28 cellular contexts compared by ENCODE assay signal in the genomic region with DNA sequence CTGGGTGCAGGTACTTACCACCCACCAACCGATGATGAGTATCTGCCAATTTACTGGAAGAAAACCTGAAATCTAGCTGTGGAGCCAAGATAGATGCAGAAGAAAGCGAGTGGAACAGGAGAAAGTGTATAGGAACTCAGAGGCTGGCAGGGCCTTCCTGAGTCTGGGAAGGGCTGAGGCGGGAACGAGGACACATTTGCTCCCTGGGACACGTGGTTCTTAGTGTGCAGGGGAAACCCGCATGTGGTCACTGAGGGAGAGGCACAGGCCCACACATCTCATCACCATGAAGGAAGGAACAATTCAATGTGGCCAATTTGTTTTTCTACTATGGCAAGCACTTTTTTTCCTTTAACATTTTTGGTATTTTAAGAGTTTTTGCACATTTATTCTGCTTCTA. TPM values are rescaled to one million over a fixed set of nuclear protein-coding genes. Genes with fewer than 3 reads are reported as not detected.
DNase-seq lines count a peak whose midpoint lies in the region; ATAC-seq and TF ChIP-seq lines count a peak whose summit lies in the region.
"Had no signal": no experiment of that assay in that cellular context is flagged by ENCODE, and none has a peak within 500 bp of the region (broad histone marks: within the 10 kb centered on the region; RNA-seq: fewer than 3 reads in every experiment).

No MANE protein-coding gene starts in this region.

- TF ChIP-seq CTCF in left ventricle myocardium inferior (IDR thresholded peaks at IDR 0.05; ENCODE audit: borderline replicate concordance), result no peak
- TF ChIP-seq CTCF in nephron progenitor cell (IDR thresholded peaks at IDR 0.05), result no peak
- no peak for TF ChIP-seq CTCF in upper lobe of right lung (IDR thresholded peaks at IDR 0.05)
- no peak for TF ChIP-seq CTCF in type B pancreatic cell (conservative IDR thresholded peaks at IDR 0.05)

- H3K27ac Mint-ChIP-seq in nephron progenitor cell (peak overlapping the region; percentile 64), type B pancreatic cell (no peak overlapping the region)
- H3K27ac Mint-ChIP-seq: B cell; CD8-positive, alpha-beta T cell had no signal

- peaks cover 12% of the 10 kb centered on the region for H3K27me3 ChIP-seq in left ventricle myocardium inferior (ENCODE audit: low read depth)
- H3K27me3 ChIP-seq in upper lobe of right lung, result peaks cover 3% of the 10 kb centered on the region
- H3K27me3 ChIP-seq: SJSA1 had no signal

- H3K4me1 Mint-ChIP-seq in nephron progenitor cell (no peaks in the 10 kb centered on the region), type B pancreatic cell (ENCODE audit: unreplicated experiment) (no peaks in the 10 kb centered on the region)
- H3K4me1 Mint-ChIP-seq: B cell had no signal

- H3K9me3 Mint-ChIP-seq in nephron progenitor cell (no peaks in the 10 kb centered on the region), type B pancreatic cell (no peaks in the 10 kb centered on the region)
- H3K9me3 Mint-ChIP-seq: CD8-positive, alpha-beta T cell had no signal

- H3K4me1 ChIP-seq in left ventricle myocardium inferior (peaks cover 48% of the 10 kb centered on the region), upper lobe of right lung (peaks cover 4% of the 10 kb centered on the region)
- H3K4me1 ChIP-seq: Caco-2, SJSA1 had no signal

- no peak for ATAC-seq in upper lobe of right lung
- ATAC-seq: CD8-positive, alpha-beta T cell; GM12878; PC-3 had no signal

- H3K27me3 Mint-ChIP-seq in nephron progenitor cell (ENCODE audit: low read depth, poor library complexity) (peaks cover 6% of the 10 kb centered on the region), type B pancreatic cell (peaks cover 30% of the 10 kb centered on the region)

- H3K9ac ChIP-seq in SK-N-MC (ENCODE audit: insufficient read length), result no peak overlapping the region

- H3K4me3 Mint-ChIP-seq in nephron progenitor cell (no peak overlapping the region), type B pancreatic cell (no peak overlapping the region)
- H3K4me3 Mint-ChIP-seq: B cell; CD8-positive, alpha-beta T cell had no signal

- no peaks in the 10 kb centered on the region for H3K9me3 ChIP-seq in SK-N-MC (ENCODE audit: low read depth, low read length)
- no peaks in the 10 kb centered on the region for H3K9me3 ChIP-seq in left ventricle myocardium inferior (replicated peaks)
- H3K9me3 ChIP-seq in upper lobe of right lung, result no peaks in the 10 kb centered on the region
- H3K9me3 ChIP-seq: Caco-2, MG63, SJSA1 had no signal

- H3K36me3 ChIP-seq in SK-N-MC (ENCODE audit: insufficient read depth, low read length), result no peaks in the 10 kb centered on the region
- H3K36me3 ChIP-seq in left ventricle myocardium inferior, result no peaks in the 10 kb centered on the region
- H3K36me3 ChIP-seq in upper lobe of right lung, result no peaks in the 10 kb centered on the region
- H3K36me3 ChIP-seq: MG63, SJSA1 had no signal

- H3K4me3 ChIP-seq in SK-N-MC (no peak overlapping the region), left ventricle myocardium inferior (peak overlapping the region; percentile 77), upper lobe of right lung (no peak overlapping the region)
- H3K4me3 ChIP-seq: GM12878, MG63, SJSA1 had no signal

- H3K27ac ChIP-seq in SK-N-MC (0 out of 2 replicates have a peak overlapping the region, but pooled peaks have one; percentile 6), left ventricle myocardium inferior (replicated peaks) (peak overlapping the region; percentile 99), upper lobe of right lung (no peak overlapping the region)
- H3K27ac ChIP-seq: C4-2B, SJSA1 had no signal

- DNase-seq in HK-2 (ENCODE audit: unreplicated experiment), result peak; percentile 32
- no peak for DNase-seq in SK-N-MC (ENCODE audit: low read depth, low spot score)
- DNase-seq in left ventricle myocardium inferior, result no peak
- no peak for DNase-seq in nephron progenitor cell
- DNase-seq in upper lobe of right lung, result no peak
- DNase-seq in NCI-H187 (lab: John Stamatoyannopoulos, UW), result no peak
- no peak for DNase-seq in type B pancreatic cell (ENCODE audit: extremely low spot score, unreplicated experiment)
- DNase-seq: Caco-2; CD8-positive, alpha-beta T cell; EL; GDM1; GOT3; HCEC 1CT; IMR-90; KG1; MG63; NCI-H1105 treated with DMSO at 0.1 percent for 48 hours; NCI-H146; NCI-H2029; NCI-H446; NCI-H524 treated with DMSO at 0.1 percent for 48 hours; NCI-H82; NK-92 treated with Interleukin-12 subunit alpha and Interleukin-12 subunit beta, amount 100 ng/mL, for 24 hours; PC-3 had no signal

- intact Hi-C loops in left ventricle myocardium inferior (cut with micrococcal nuclease) (no loop called here), upper lobe of right lung (cut with DNase I) (no loop called here)

- no peaks in the 10 kb centered on the region for H3K36me3 Mint-ChIP-seq in nephron progenitor cell (ENCODE audit: low read depth)
- H3K36me3 Mint-ChIP-seq in type B pancreatic cell, result no peaks in the 10 kb centered on the region
- H3K36me3 Mint-ChIP-seq: CD8-positive, alpha-beta T cell had no signal

RNA-seq across cellular contexts. Expression of a gene that starts 8.2 kb away (rescaled TPM):
- total RNA-seq in left ventricle myocardium inferior, result 783 TPM
- total RNA-seq in upper lobe of right lung, result 7.8 TPM
- 0.58 and 1.0 TPM in 2 replicates for total RNA-seq in type B pancreatic cell (ENCODE audit: low replicate concordance)
- total RNA-seq: B cell; CD8-positive, alpha-beta T cell; GM12878; IMR-90; PC-3; SJSA1 had no signal

RNA-seq across cellular contexts. Expression of a gene that starts 45.9 kb away (rescaled TPM):
- total RNA-seq in left ventricle myocardium inferior, result not detected
- not detected for total RNA-seq in upper lobe of right lung
- not detected in 2 replicates for total RNA-seq in type B pancreatic cell (ENCODE audit: low replicate concordance)
- total RNA-seq: B cell; Caco-2; CD8-positive, alpha-beta T cell; GM12878; IMR-90; PC-3; SJSA1 had no signal

Comparison
In these comparisons a context has a peak if more than half of its experiments do, and no peak if none do; other contexts are left out.
1. RNA of a gene that starts 8.2 kb away (total RNA-seq): 783 TPM in left ventricle myocardium inferior (single experiment); 7.8 TPM in upper lobe of right lung (single experiment) and 0.58 to 1.0 TPM in type B pancreatic cell; every median in the first group is over 10 times any median in the second.